In genomic region chr3:28081533-28081947, GRCh38 we compare ENCODE assay signal across 1 cellular context.
TF ChIP-seq lines count a peak whose summit lies in the region.

No MANE protein-coding gene starts in this region.

TF ChIP-seq in WTC11, 78 proteins besides CTCF, POLR2A, EP300 and RAD21 (continued from another document):
- TF ChIP-seq ZNF281 (CRISPR knock-in tag; IDR thresholded peaks at IDR 0.05) = no peak
- TF ChIP-seq ESRRA (CRISPR knock-in tag; IDR thresholded peaks at IDR 0.05; ENCODE audit: borderline replicate concordance) = no peak
- no peak for TF ChIP-seq ZNF121 (CRISPR knock-in tag; IDR thresholded peaks at IDR 0.05)
- no peak for TF ChIP-seq FOXJ3 (CRISPR knock-in tag; IDR thresholded peaks at IDR 0.05; ENCODE audit: borderline replicate concordance)
- TF ChIP-seq NFYB (CRISPR knock-in tag; conservative IDR thresholded peaks at IDR 0.05; ENCODE audit: low read depth) = no peak
